Comparison of ENCODE assay signal across 13 cellular contexts in the genomic region with DNA sequence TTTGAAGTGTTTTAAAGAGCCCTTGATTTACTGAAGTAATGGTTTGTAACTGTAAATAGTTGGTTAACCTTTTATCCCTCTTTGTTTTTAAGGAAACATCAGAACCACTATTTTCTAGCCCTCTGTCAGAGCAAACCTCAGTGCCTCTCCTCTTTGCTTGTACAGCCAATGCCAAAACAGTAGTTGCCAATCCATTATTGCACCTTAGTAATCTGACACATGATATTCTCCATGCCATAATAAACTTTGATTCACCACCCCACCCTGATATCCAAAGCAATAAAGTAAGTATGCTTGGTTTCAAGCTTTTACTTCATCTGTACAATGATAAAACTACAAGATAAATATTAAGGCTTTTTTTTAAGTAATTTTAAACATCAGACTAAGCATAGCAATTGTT.
A peak's percentile ranks its signal among the peaks of the same experiment; 100 is the strongest.
DNase-seq lines count a peak whose midpoint lies in the region; ATAC-seq and TF ChIP-seq lines count a peak whose summit lies in the region.
"Had no signal": no experiment of that assay in that cellular context is flagged by ENCODE, and none has a peak within 500 bp of the region (broad histone marks: within the 10 kb centered on the region; RNA-seq: fewer than 3 reads in every experiment).

No MANE protein-coding gene starts in this region.

- peaks cover 23% of the 10 kb centered on the region for H3K36me3 Mint-ChIP-seq in activated CD4-positive, alpha-beta memory T cell treated with anti-CD3 and anti-CD28 coated beads, Interleukin-2, amount 10 ng/mL, durations not matched to agents 7 days and 5 days (ENCODE audit: low read depth)

- H4K20me1 ChIP-seq in PC-3 (ENCODE audit: low read length) = no peaks in the 10 kb centered on the region
- H4K20me1 ChIP-seq: BLaER1 treated with 17β-estradiol and CSF1 and Interleukin-3, amounts not matched to agents 10 nM and 100 nM had no signal

- no peak for TF ChIP-seq CTCF in PC-3 (conservative IDR thresholded peaks at IDR 0.05; ENCODE audit: low read depth, low read length)

- intact Hi-C loops in Right ventricle myocardium superior (cut with DNase I) = no loop called here
- intact Hi-C loops in Right ventricle myocardium inferior (cut with DNase I) = no loop called here
- intact Hi-C loops in PC-3 (cut with micrococcal nuclease) = loop anchor here (2.0 to 5.0 kb wide), 4 partner anchors 46 to 241 kb away; a partner anchor contains a TSS
- intact Hi-C loops in left colon (cut with DNase I, micrococcal nuclease) = no loop called here

- DNase-seq in Right ventricle myocardium superior = no peak
- no peak for DNase-seq in Right ventricle myocardium inferior (ENCODE audit: missing footprints)
- peak; percentile 3 for DNase-seq in PC-3
- no peak for DNase-seq in left colon
- DNase-seq in NCI-H2107 treated with DMSO at 0.1 percent for 48 hours (lab: John Stamatoyannopoulos, UW; ENCODE audit: unreplicated experiment) = no peak
- DNase-seq in activated CD4-positive, alpha-beta memory T cell treated with anti-CD3 and anti-CD28 coated beads, Interleukin-2, amount 10 ng/mL, durations not matched to agents 7 days and 5 days = no peak
- no peak for DNase-seq in Kasumi-1 (lab: John Stamatoyannopoulos, UW)
- DNase-seq: ACHN; CD4-positive, CD25-positive, alpha-beta regulatory T cell; DMS53; GF-D8 had no signal

- H3K4me3 Mint-ChIP-seq in activated CD4-positive, alpha-beta memory T cell treated with anti-CD3 and anti-CD28 coated beads, Interleukin-2, amount 10 ng/mL, durations not matched to agents 7 days and 5 days = no peak overlapping the region
- H3K4me3 Mint-ChIP-seq: CD4-positive, CD25-positive, alpha-beta regulatory T cell had no signal

- H3K27ac Mint-ChIP-seq in activated CD4-positive, alpha-beta memory T cell treated with anti-CD3 and anti-CD28 coated beads, Interleukin-2, amount 10 ng/mL, durations not matched to agents 7 days and 5 days = no peak overlapping the region
- H3K27ac Mint-ChIP-seq: CD4-positive, CD25-positive, alpha-beta regulatory T cell had no signal

- no peaks in the 10 kb centered on the region for H3K9me3 ChIP-seq in PC-3 (ENCODE audit: low read length)
- H3K9me3 ChIP-seq: BLaER1 treated with 17β-estradiol and CSF1 and Interleukin-3, amounts not matched to agents 10 nM and 100 nM had no signal

- H3K9me2 ChIP-seq in PC-3 (replicated peaks; ENCODE audit: low read length) = no peaks in the 10 kb centered on the region

- H3K36me3 ChIP-seq in PC-3 (ENCODE audit: low read depth, low read length) = no peaks in the 10 kb centered on the region

- no peak overlapping the region for H3K4me3 ChIP-seq in PC-3 (ENCODE audit: low read length)
- H3K4me3 ChIP-seq: BLaER1 treated with 17β-estradiol and CSF1 and Interleukin-3, amounts not matched to agents 10 nM and 100 nM had no signal

- no peaks in the 10 kb centered on the region for H3K79me2 ChIP-seq in PC-3 (ENCODE audit: low read length)

- H3K4me1 Mint-ChIP-seq in activated CD4-positive, alpha-beta memory T cell treated with anti-CD3 and anti-CD28 coated beads, Interleukin-2, amount 10 ng/mL, durations not matched to agents 7 days and 5 days = peaks cover 10% of the 10 kb centered on the region

- H3K9me3 Mint-ChIP-seq in activated CD4-positive, alpha-beta memory T cell treated with anti-CD3 and anti-CD28 coated beads, Interleukin-2, amount 10 ng/mL, durations not matched to agents 7 days and 5 days = no peaks in the 10 kb centered on the region
- H3K9me3 Mint-ChIP-seq: CD4-positive, CD25-positive, alpha-beta regulatory T cell had no signal

- no peaks in the 10 kb centered on the region for H3F3A ChIP-seq in PC-3 (ENCODE audit: low read length, unreplicated experiment)

- peaks cover 15% of the 10 kb centered on the region for H3K4me1 ChIP-seq in PC-3 (ENCODE audit: insufficient read depth, low read length)

- H3K27ac ChIP-seq in PC-3 (ENCODE audit: low read length) = no peak overlapping the region
- H3K27ac ChIP-seq: BLaER1 treated with 17β-estradiol and CSF1 and Interleukin-3, amounts not matched to agents 10 nM and 100 nM had no signal

- no peak overlapping the region for H3K9ac ChIP-seq in PC-3 (ENCODE audit: low read length)
- H3K9ac ChIP-seq: BLaER1 treated with 17β-estradiol and CSF1 and Interleukin-3, amounts not matched to agents 10 nM and 100 nM had no signal

- no peak overlapping the region for H3K4me2 ChIP-seq in PC-3 (ENCODE audit: low read length)
- H3K4me2 ChIP-seq: BLaER1 treated with 17β-estradiol and CSF1 and Interleukin-3, amounts not matched to agents 10 nM and 100 nM had no signal

- peak; percentile 61 for ATAC-seq in Right ventricle myocardium superior (ENCODE audit: poor library complexity)
- ATAC-seq in Right ventricle myocardium inferior = no peak
- peak; percentile 90 for ATAC-seq in PC-3
- ATAC-seq in left colon = peak; percentile 93
- ATAC-seq: HCT116 had no signal

- H2AFZ ChIP-seq in PC-3 (ENCODE audit: low read length) = no peak overlapping the region

- no TSS peak for BruUV-seq in PC-3 (replicated peaks; lab: Mats Ljungman, UMichigan)

- CTCF ChIA-PET in PC-3 (lab: Charles Lee) = no interaction called here
- CTCF ChIA-PET in activated CD4-positive, alpha-beta memory T cell treated with anti-CD3 and anti-CD28 coated beads, Interleukin-2, amount 10 ng/mL, durations not matched to agents 7 days and 5 days (lab: Charles Lee) = no interaction called here

- no peaks in the 10 kb centered on the region for H3K27me3 Mint-ChIP-seq in activated CD4-positive, alpha-beta memory T cell treated with anti-CD3 and anti-CD28 coated beads, Interleukin-2, amount 10 ng/mL, durations not matched to agents 7 days and 5 days
- H3K27me3 Mint-ChIP-seq: CD4-positive, CD25-positive, alpha-beta regulatory T cell had no signal

- POLR2A ChIA-PET in PC-3 (lab: Charles Lee; ENCODE audit: unreplicated experiment) = no interaction called here
- POLR2A ChIA-PET in activated CD4-positive, alpha-beta memory T cell treated with anti-CD3 and anti-CD28 coated beads, Interleukin-2, amount 10 ng/mL, durations not matched to agents 7 days and 5 days (lab: Charles Lee) = no interaction called here

- no peaks in the 10 kb centered on the region for H3K27me3 ChIP-seq in PC-3 (ENCODE audit: low read length)
- H3K27me3 ChIP-seq: BLaER1 treated with 17β-estradiol and CSF1 and Interleukin-3, amounts not matched to agents 10 nM and 100 nM had no signal
